ENCODE assay signal across 8 cellular contexts in genomic region chr2:127695491-127696472, GRCh38. TPM values are rescaled to one million over a fixed set of nuclear protein-coding genes. Genes with fewer than 3 reads are reported as not detected.
A peak's percentile ranks its signal among the peaks of the same experiment; 100 is the strongest.
DNase-seq lines count a peak whose midpoint lies in the region; ATAC-seq and TF ChIP-seq lines count a peak whose summit lies in the region.

No MANE protein-coding gene starts in this region.

- 27 to 38% (median 30%) methylated on average over 42 to 52 of the region's 52 CpGs for WGBS in heart left ventricle, 4 donors

- DNase-seq in CD1c-positive myeloid dendritic cell (ENCODE audit: extremely low spot score) (peak; percentile 69), M059J (ENCODE audit: low read depth) (peak; percentile 81), heart left ventricle (peak; percentile 78 to 89 (median 84)), activated gamma-delta T cell treated with Interleukin-2 at 50 U/mL for 16 hours (no peak), SKM-1 (lab: John Stamatoyannopoulos, UW; ENCODE audit: unreplicated experiment) (no peak)
- DNase-seq in activated naive CD4-positive, alpha-beta T cell treated with anti-CD3 and anti-CD28 coated beads, Interleukin-2, amount 50 U/mL, for 72 hours (ENCODE audit: low spot score in 2 of 2) = peak in 1 of 2 donors; percentile 58

- H3K9ac ChIP-seq in rectal smooth muscle tissue (ENCODE audit: low read length) = no peak overlapping the region

- H3K9me3 ChIP-seq in heart left ventricle = peaks cover 0 to 9% (median 0%) of the 10 kb centered on the region in 12 donors

- intact Hi-C loops in heart left ventricle (cut with DNase I) = loop anchor here in 8 of 10 donors (1.0 to 10.0 kb wide), 6 partner anchors 48 to 168 kb away; partner anchors contain the start of genes GPR17 (in 2 of the 8) and IWS1 (in 1 of the 8)

- peak overlapping the region in 5 of 12 donors; percentile 23 to 72 (median 36) for H3K27ac ChIP-seq in heart left ventricle
- peak overlapping the region; percentile 17 for H3K27ac ChIP-seq in rectal smooth muscle tissue (ENCODE audit: low read depth, low read length)

- TF ChIP-seq CTCF in heart left ventricle (IDR thresholded peaks at IDR 0.05) = peak; percentile 40 to 85 (median 70)

- peaks cover 13 to 17% of the 10 kb centered on the region in 2 donors for H3K9me3 Mint-ChIP-seq in activated naive CD4-positive, alpha-beta T cell treated with anti-CD3 and anti-CD28 coated beads, Interleukin-2, amount 50 U/mL, for 72 hours

- peaks cover 14 to 15% of the 10 kb centered on the region in 2 donors for H3K36me3 Mint-ChIP-seq in activated naive CD4-positive, alpha-beta T cell treated with anti-CD3 and anti-CD28 coated beads, Interleukin-2, amount 50 U/mL, for 72 hours

- no peak for TF ChIP-seq POLR2A in heart left ventricle (IDR thresholded peaks at IDR 0.05)

- peak overlapping the region in 10 of 12 donors; percentile 23 to 55 (median 46) for H3K4me3 ChIP-seq in heart left ventricle
- H3K4me3 ChIP-seq in rectal smooth muscle tissue (ENCODE audit: low read length) = peak overlapping the region; percentile 47

- peak; percentile 34 to 69 for ATAC-seq in activated naive CD4-positive, alpha-beta T cell treated with anti-CD3 and anti-CD28 coated beads, Interleukin-2, amount 50 U/mL, for 72 hours
- ATAC-seq in heart left ventricle = peak; percentile 65 to 91 (median 88)
- no peak for ATAC-seq in GM21528 (IDR thresholded peaks at IDR 0.05; ENCODE audit: low FRiP score, unreplicated experiment)

- H3K27me3 ChIP-seq in heart left ventricle (no peaks in the 10 kb centered on the region), rectal smooth muscle tissue (ENCODE audit: control insufficient read depth, insufficient read depth, low read length) (no peaks in the 10 kb centered on the region)

- H3K27ac Mint-ChIP-seq in activated naive CD4-positive, alpha-beta T cell treated with anti-CD3 and anti-CD28 coated beads, Interleukin-2, amount 50 U/mL, for 72 hours = no peak overlapping the region

- H3K4me1 ChIP-seq in heart left ventricle = peaks cover 0 to 18% (median 8%) of the 10 kb centered on the region in 12 donors
- H3K4me1 ChIP-seq in rectal smooth muscle tissue (ENCODE audit: control insufficient read depth, insufficient read depth, low read length) = no peaks in the 10 kb centered on the region

- H3K36me3 ChIP-seq in heart left ventricle (no peaks in the 10 kb centered on the region), rectal smooth muscle tissue (ENCODE audit: control insufficient read depth, insufficient read depth, low read length) (no peaks in the 10 kb centered on the region)

RNA-seq across cellular contexts. Expression of gene SFT2D3, which starts 5.5 kb away (rescaled TPM):
- total RNA-seq in M059J (2014; rRNA removed; shearing (Covaris generic)) = 5.3 and 5.6 TPM in 2 replicates
- 1 to 10 TPM; 2.6 to 3.5 TPM for total RNA-seq in activated naive CD4-positive, alpha-beta T cell treated with anti-CD3 and anti-CD28 coated beads, Interleukin-2, amount 50 U/mL, for 72 hours
- 1 to 10 TPM; 2.4 to 5.2 (median 3.7) TPM for total RNA-seq in heart left ventricle
- 1 to 10 TPM; 2.8 to 3.4 TPM for polyA plus RNA-seq in heart left ventricle

RNA-seq across cellular contexts. Expression of gene LIMS2, which starts 20.5 kb away (rescaled TPM):
- total RNA-seq in M059J (2014; rRNA removed; shearing (Covaris generic)) = 0.30 and 2.0 TPM in 2 replicates
- 10 to 100 TPM in 1 of 2 donors, 1 to 10 TPM in 1; 8.1 to 15.5 TPM for total RNA-seq in activated naive CD4-positive, alpha-beta T cell treated with anti-CD3 and anti-CD28 coated beads, Interleukin-2, amount 50 U/mL, for 72 hours
- 100 to 1,000 TPM in 7 of 9 donors, 10 to 100 TPM in 2; 97.1 to 225 (median 158) TPM for total RNA-seq in heart left ventricle
- polyA plus RNA-seq in heart left ventricle = 100 to 1,000 TPM; 115 to 293 TPM

RNA-seq across cellular contexts. Expression of gene GPR17, which starts 49.8 kb away (rescaled TPM):
- 0.07 TPM in 1 of 2 replicates, not detected in the other for total RNA-seq in M059J (2014; rRNA removed; shearing (Covaris generic))
- not detected for total RNA-seq in activated naive CD4-positive, alpha-beta T cell treated with anti-CD3 and anti-CD28 coated beads, Interleukin-2, amount 50 U/mL, for 72 hours
- total RNA-seq in heart left ventricle = under 1 TPM in 6 of 9 donors, not detected in 3; 0.10 to 0.36 (median 0.24) TPM
- polyA plus RNA-seq in heart left ventricle = 1 to 10 TPM in 1 of 2 donors, under 1 TPM in 1; 0.26 to 8.0 TPM

Comparison
In these comparisons a context has a peak if more than half of its experiments do, and no peak if none do; other contexts are left out.
1. DNase-seq: peak in CD1c-positive myeloid dendritic cell (single experiment), M059J (single experiment) and heart left ventricle (5 of 5); none in activated gamma-delta T cell treated with Interleukin-2 at 50 U/mL for 16 hours (single experiment) and SKM-1 (single experiment).
2. RNA of gene LIMS2, which starts 20.5 kb away (total RNA-seq): 97.1 to 225 TPM in heart left ventricle; 8.1 to 15.5 TPM in activated naive CD4-positive, alpha-beta T cell treated with anti-CD3 and anti-CD28 coated beads, Interleukin-2, amount 50 U/mL, for 72 hours and 0.30 to 2.0 TPM in M059J; every median in the first group is over 4 times any median in the second.